ENCODE assay signal across 14 cellular contexts in the genomic region with DNA sequence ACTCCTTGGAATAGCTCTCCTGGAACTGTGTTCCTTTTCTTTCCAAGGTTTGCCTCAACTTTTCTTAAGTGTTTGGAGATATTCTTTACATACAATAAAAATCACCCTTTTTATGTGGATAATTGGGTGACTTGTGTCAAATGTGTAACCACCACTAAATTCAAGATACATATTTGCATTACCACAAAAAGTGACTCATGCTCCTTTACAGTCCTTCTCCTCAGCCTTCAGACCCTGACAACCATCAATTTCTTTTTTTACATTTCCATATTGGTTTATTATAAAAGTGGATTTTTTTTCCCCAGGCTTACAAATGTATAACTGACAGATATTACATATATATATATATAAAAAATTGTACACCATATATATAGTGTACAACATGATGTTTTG.
DNase-seq lines count a peak whose midpoint lies in the region; ATAC-seq and TF ChIP-seq lines count a peak whose summit lies in the region.
"Had no signal": no experiment of that assay in that cellular context is flagged by ENCODE, and none has a peak within 500 bp of the region (broad histone marks: within the 10 kb centered on the region; RNA-seq: fewer than 3 reads in every experiment).

No MANE protein-coding gene starts in this region.

- H3K4me1 ChIP-seq in Caco-2 (no peaks in the 10 kb centered on the region), SK-N-SH (ENCODE audit: control insufficient read depth in 1 of 2, insufficient read depth in 2 of 2, low read depth in 1 of 2, low read length in 1 of 2) (no peaks in the 10 kb centered on the region), smooth muscle cell (ENCODE audit: low read depth) (no peaks in the 10 kb centered on the region)
- H3K4me1 ChIP-seq: SJCRH30 had no signal

- no peaks in the 10 kb centered on the region for H3K4me1 Mint-ChIP-seq in Caco-2 (ENCODE audit: low read depth, unreplicated experiment)
- H3K4me1 Mint-ChIP-seq: B cell; CD4-positive, CD25-positive, alpha-beta regulatory T cell; H9 had no signal

- H3K27ac ChIP-seq in SK-N-SH (ENCODE audit: low read depth in 2 of 2, low read length in 1 of 2) (no peak overlapping the region), smooth muscle cell (ENCODE audit: low read depth) (no peak overlapping the region)
- H3K27ac ChIP-seq: SJCRH30 had no signal

- H3K4me3 ChIP-seq in Caco-2 (ENCODE audit: low read depth, low read length) (no peak overlapping the region), MG63 (peak overlapping the region; percentile 46), SK-N-SH (ENCODE audit: low read depth in 2 of 2, low read length in 1 of 2) (peak overlapping the region; percentile 47 to 56; a peak in 3 of 4 replicates), smooth muscle cell (no peak overlapping the region)
- H3K4me3 ChIP-seq: SJCRH30 had no signal

- H3K27me3 Mint-ChIP-seq in Caco-2 (ENCODE audit: insufficient read depth, unreplicated experiment) = peaks cover 2% of the 10 kb centered on the region
- H3K27me3 Mint-ChIP-seq: B cell; CD4-positive, CD25-positive, alpha-beta regulatory T cell had no signal

- H3K9me2 ChIP-seq in SK-N-SH = no peaks in the 10 kb centered on the region

- no peaks in the 10 kb centered on the region for H3K9me3 Mint-ChIP-seq in Caco-2 (ENCODE audit: unreplicated experiment)
- H3K9me3 Mint-ChIP-seq: H9 had no signal

- no peak for TF ChIP-seq RAD21 in SK-N-SH (IDR thresholded peaks at IDR 0.05; ENCODE audit: low read length)

- H3K9me3 ChIP-seq in Caco-2 (no peaks in the 10 kb centered on the region), MG63 (no peaks in the 10 kb centered on the region), SK-N-SH (no peaks in the 10 kb centered on the region), smooth muscle cell (replicated peaks; ENCODE audit: low read depth) (no peaks in the 10 kb centered on the region)
- H3K9me3 ChIP-seq: SJCRH30 had no signal

- H2AFZ ChIP-seq in SK-N-SH (ENCODE audit: low read depth) (peak overlapping the region; percentile 73), smooth muscle cell (ENCODE audit: low read depth) (no peak overlapping the region)

- H3K27me3 ChIP-seq in Caco-2 (replicated peaks; ENCODE audit: control insufficient read depth, insufficient read depth, low read length) = no peaks in the 10 kb centered on the region
- peaks cover 4% of the 10 kb centered on the region; the same call in 1 of the 2 replicates for H3K27me3 ChIP-seq in MG63
- no peaks in the 10 kb centered on the region for H3K27me3 ChIP-seq in SK-N-SH (ENCODE audit: insufficient read depth)
- no peaks in the 10 kb centered on the region for H3K27me3 ChIP-seq in smooth muscle cell (ENCODE audit: low read depth)
- H3K27me3 ChIP-seq: SJCRH30 had no signal

- DNase-seq in Caco-2 (no peak), MG63 (no peak), SK-N-SH (no peak), smooth muscle cell (lab: John Stamatoyannopoulos, UW; ENCODE audit: unreplicated experiment) (no peak), posterior cingulate gyrus (no peak), NCI-H1105 (lab: John Stamatoyannopoulos, UW) (no peak)
- DNase-seq: CD4-positive, CD25-positive, alpha-beta regulatory T cell; H9; NCI-H1436; NCI-H2081 treated with DMSO at 0.1 percent for 48 hours; NCI-H510A had no signal

- no peaks in the 10 kb centered on the region for H4K20me1 ChIP-seq in SK-N-SH (ENCODE audit: insufficient read depth)
- H4K20me1 ChIP-seq in smooth muscle cell (ENCODE audit: low read depth) = no peaks in the 10 kb centered on the region

- no peak for ATAC-seq in HG03097 (IDR thresholded peaks at IDR 0.05; ENCODE audit: low FRiP score, unreplicated experiment)

- no peak for TF ChIP-seq EP300 in SK-N-SH (IDR thresholded peaks at IDR 0.05; ENCODE audit: borderline replicate concordance in 1 of 2, low read depth in 1 of 2, low read length in 1 of 2)

- H3K4me3 Mint-ChIP-seq in Caco-2 (ENCODE audit: unreplicated experiment) = peak overlapping the region; percentile 30
- H3K4me3 Mint-ChIP-seq: B cell; CD4-positive, CD25-positive, alpha-beta regulatory T cell; H9 had no signal

- no peak overlapping the region for H3K27ac Mint-ChIP-seq in Caco-2 (ENCODE audit: unreplicated experiment)
- H3K27ac Mint-ChIP-seq: B cell; CD4-positive, CD25-positive, alpha-beta regulatory T cell; H9 had no signal

- H3K9ac ChIP-seq in SK-N-SH (no peak overlapping the region; the same call in 1 of the 2 replicates), smooth muscle cell (ENCODE audit: low read depth) (no peak overlapping the region)

- POLR2A ChIA-PET in Caco-2 (lab: Charles Lee) = no interaction called here
- POLR2A ChIA-PET in SK-N-SH (lab: Yijun Ruan, JAX) = no interaction called here

- H3K4me2 ChIP-seq in SK-N-SH (peak overlapping the region; percentile 74), smooth muscle cell (peak overlapping the region; percentile 30)

- no peaks in the 10 kb centered on the region for H3K36me3 ChIP-seq in Caco-2 (ENCODE audit: control insufficient read depth, insufficient read depth, low read length)
- H3K36me3 ChIP-seq in MG63 = no peaks in the 10 kb centered on the region
- no peaks in the 10 kb centered on the region for H3K36me3 ChIP-seq in SK-N-SH (replicated peaks in 1 of 2; ENCODE audit: control insufficient read depth in 1 of 2, insufficient read depth in 2 of 2, low read length in 1 of 2)
- H3K36me3 ChIP-seq in smooth muscle cell (ENCODE audit: low read depth) = no peaks in the 10 kb centered on the region
- H3K36me3 ChIP-seq: SJCRH30 had no signal

- intact Hi-C loops in Caco-2 (cut with micrococcal nuclease; ENCODE audit: unreplicated experiment) = no loop called here
- intact Hi-C loops in posterior cingulate gyrus (cut with DNase I) = no loop called here

- BruUV-seq in Caco-2 (replicated peaks; lab: Mats Ljungman, UMichigan) = no TSS peak

- H3K79me2 ChIP-seq in SK-N-SH (ENCODE audit: insufficient read depth) (no peaks in the 10 kb centered on the region), smooth muscle cell (ENCODE audit: low read depth) (no peaks in the 10 kb centered on the region)

- no peaks in the 10 kb centered on the region for H3K36me3 Mint-ChIP-seq in Caco-2 (ENCODE audit: insufficient read depth, unreplicated experiment)
- H3K36me3 Mint-ChIP-seq: CD4-positive, CD25-positive, alpha-beta regulatory T cell had no signal

- H3F3A ChIP-seq in SK-N-SH (replicated peaks; ENCODE audit: insufficient read depth) (no peaks in the 10 kb centered on the region), smooth muscle cell (ENCODE audit: low read depth) (no peaks in the 10 kb centered on the region)

- TF ChIP-seq CTCF in Caco-2 (IDR thresholded peaks at IDR 0.05; ENCODE audit: insufficient read depth in 1 of 2, low read depth in 1 of 2, low read length in 1 of 2, severe bottlenecking in 1 of 2, unreplicated experiment in 1 of 2) (no peak), SK-N-SH (IDR thresholded peaks at IDR 0.05) (no peak), smooth muscle cell (IDR thresholded peaks at IDR 0.05; ENCODE audit: borderline replicate concordance, insufficient read depth, poor library complexity, severe bottlenecking) (no peak)

- CTCF ChIA-PET in Caco-2 (lab: Charles Lee) = no interaction called here
- CTCF ChIA-PET in SK-N-SH (lab: Yijun Ruan, JAX) = no interaction called here

TF ChIP-seq in SK-N-SH, 30 proteins besides CTCF, POLR2A, EP300 and RAD21 (continues in another document):
- TF ChIP-seq, protein P1, sequence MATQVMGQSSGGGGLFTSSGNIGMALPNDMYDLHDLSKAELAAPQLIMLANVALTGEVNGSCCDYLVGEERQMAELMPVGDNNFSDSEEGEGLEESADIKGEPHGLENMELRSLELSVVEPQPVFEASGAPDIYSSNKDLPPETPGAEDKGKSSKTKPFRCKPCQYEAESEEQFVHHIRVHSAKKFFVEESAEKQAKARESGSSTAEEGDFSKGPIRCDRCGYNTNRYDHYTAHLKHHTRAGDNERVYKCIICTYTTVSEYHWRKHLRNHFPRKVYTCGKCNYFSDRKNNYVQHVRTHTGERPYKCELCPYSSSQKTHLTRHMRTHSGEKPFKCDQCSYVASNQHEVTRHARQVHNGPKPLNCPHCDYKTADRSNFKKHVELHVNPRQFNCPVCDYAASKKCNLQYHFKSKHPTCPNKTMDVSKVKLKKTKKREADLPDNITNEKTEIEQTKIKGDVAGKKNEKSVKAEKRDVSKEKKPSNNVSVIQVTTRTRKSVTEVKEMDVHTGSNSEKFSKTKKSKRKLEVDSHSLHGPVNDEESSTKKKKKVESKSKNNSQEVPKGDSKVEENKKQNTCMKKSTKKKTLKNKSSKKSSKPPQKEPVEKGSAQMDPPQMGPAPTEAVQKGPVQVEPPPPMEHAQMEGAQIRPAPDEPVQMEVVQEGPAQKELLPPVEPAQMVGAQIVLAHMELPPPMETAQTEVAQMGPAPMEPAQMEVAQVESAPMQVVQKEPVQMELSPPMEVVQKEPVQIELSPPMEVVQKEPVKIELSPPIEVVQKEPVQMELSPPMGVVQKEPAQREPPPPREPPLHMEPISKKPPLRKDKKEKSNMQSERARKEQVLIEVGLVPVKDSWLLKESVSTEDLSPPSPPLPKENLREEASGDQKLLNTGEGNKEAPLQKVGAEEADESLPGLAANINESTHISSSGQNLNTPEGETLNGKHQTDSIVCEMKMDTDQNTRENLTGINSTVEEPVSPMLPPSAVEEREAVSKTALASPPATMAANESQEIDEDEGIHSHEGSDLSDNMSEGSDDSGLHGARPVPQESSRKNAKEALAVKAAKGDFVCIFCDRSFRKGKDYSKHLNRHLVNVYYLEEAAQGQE (IDR thresholded peaks at IDR 0.05; ENCODE audit: low read depth, low read length) = no peak
- TF ChIP-seq NRF1 (IDR thresholded peaks at IDR 0.05; ENCODE audit: low read depth, low read length) = no peak
- no peak for TF ChIP-seq FOSL2 (IDR thresholded peaks at IDR 0.05; ENCODE audit: borderline replicate concordance, low read depth)
- no peak for TF ChIP-seq GABPA (IDR thresholded peaks at IDR 0.05; ENCODE audit: low read depth)
- TF ChIP-seq MXI1 (IDR thresholded peaks at IDR 0.05; ENCODE audit: low read depth, low read length) = no peak
- TF ChIP-seq MEF2A (IDR thresholded peaks at IDR 0.05; ENCODE audit: borderline replicate concordance, low read depth) = no peak
- no peak for TF ChIP-seq RXRA (IDR thresholded peaks at IDR 0.05; ENCODE audit: borderline replicate concordance, low read depth)
- no peak for TF ChIP-seq POLR2AphosphoS5 (IDR thresholded peaks at IDR 0.05; ENCODE audit: low read depth, low read length)
- TF ChIP-seq FOXJ3 (CRISPR knock-in tag; IDR thresholded peaks at IDR 0.05) = no peak
- no peak for TF ChIP-seq NFIC (IDR thresholded peaks at IDR 0.05; ENCODE audit: borderline replicate concordance)
- no peak for TF ChIP-seq SIN3A (IDR thresholded peaks at IDR 0.05; ENCODE audit: borderline replicate concordance, low read depth, low read length)
- no peak for TF ChIP-seq EZH2phosphoT487 (IDR thresholded peaks at IDR 0.05; ENCODE audit: borderline replicate concordance, low read depth)

Comparison
In these comparisons a context has a peak if more than half of its experiments do, and no peak if none do; other contexts are left out.
1. H3K4me3 ChIP-seq: peak in MG63 (single experiment) and SK-N-SH (2 of 2); none in Caco-2 (single experiment) and smooth muscle cell (single experiment).